1 cellular context compared by ENCODE assay signal in genomic region chr3:67462185-67462584, GRCh38.
TF ChIP-seq lines count a peak whose summit lies in the region.

No MANE protein-coding gene starts in this region.

TF ChIP-seq in IMR-90, 13 proteins besides CTCF, POLR2A, EP300 and RAD21 (continued from another document):
- TF ChIP-seq MAFK (IDR thresholded peaks at IDR 0.05; ENCODE audit: low read depth, low read length) (no peak), NFE2L2 (IDR thresholded peaks at IDR 0.05; ENCODE audit: low read depth, low read length) (no peak), FOS (IDR thresholded peaks at IDR 0.05; ENCODE audit: low read depth, low read length) (no peak), RCOR1 (IDR thresholded peaks at IDR 0.05; ENCODE audit: insufficient replicate concordance, low read length) (no peak)
